Comparison of ENCODE assay signal across 8 cellular contexts in genomic region chr12:3753549-3754284, GRCh38. TPM values are rescaled to one million over a fixed set of nuclear protein-coding genes. Genes with fewer than 3 reads are reported as not detected.
DNase-seq lines count a peak whose midpoint lies in the region; ATAC-seq and TF ChIP-seq lines count a peak whose summit lies in the region.

No MANE protein-coding gene starts in this region.

- H3K4me1 ChIP-seq in esophagus (ENCODE audit: control insufficient read depth in 2 of 2, insufficient read depth in 2 of 2, low read length in 1 of 2) (peaks cover 0 to 1% of the 10 kb centered on the region in 2 donors), prostate gland (replicated peaks) (peaks cover 10% of the 10 kb centered on the region)

- TF ChIP-seq CTCF in prostate gland (IDR thresholded peaks at IDR 0.05) = no peak

- peak; percentile 19 for ATAC-seq in GM21723 (IDR thresholded peaks at IDR 0.05; ENCODE audit: unreplicated experiment)
- ATAC-seq in GM19463 (IDR thresholded peaks at IDR 0.05; ENCODE audit: unreplicated experiment) = no peak
- no peak for ATAC-seq in HG03139 (IDR thresholded peaks at IDR 0.05; ENCODE audit: unreplicated experiment)

- H3K9me3 ChIP-seq in esophagus (ENCODE audit: control insufficient read depth in 2 of 2, insufficient read depth in 1 of 2, low read depth in 1 of 2, low read length in 1 of 2) = no peaks in the 10 kb centered on the region
- H3K9me3 ChIP-seq in prostate gland = no peaks in the 10 kb centered on the region

- TF ChIP-seq POLR2A in prostate gland (IDR thresholded peaks at IDR 0.05) = no peak

- H3K4me3 ChIP-seq in esophagus (ENCODE audit: low read depth in 1 of 2, low read length in 2 of 2) (no peak overlapping the region), prostate gland (no peak overlapping the region)

- DNase-seq in NOMO-1 treated with dmso at 0.1 percent for 144 hours (lab: John Stamatoyannopoulos, UW; ENCODE audit: unreplicated experiment) (peak; percentile 74), prostate gland (ENCODE audit: low spot score) (no peak), NCI-H446 (lab: John Stamatoyannopoulos, UW) (no peak)
- DNase-seq in stimulated activated CD4-positive, alpha-beta T cell treated with anti-CD3 and anti-CD28 coated beads, Interleukin-4, amount 100 ng/mL, for 4 hours = no peak

- WGBS in esophagus, 2 donors = 65 to 75% methylated on average over 9 of the region's 9 CpGs
- WGBS in prostate gland = 66% methylated on average over 9 of the region's 9 CpGs

- H3K27ac ChIP-seq in esophagus (ENCODE audit: low read depth in 2 of 2, low read length in 1 of 2) (peak overlapping the region; percentile 50 to 80), prostate gland (peak overlapping the region; percentile 89 to 96)

- intact Hi-C loops in prostate gland (cut with DNase I) = no loop called here

- no peaks in the 10 kb centered on the region for H3K36me3 ChIP-seq in esophagus (ENCODE audit: control insufficient read depth in 2 of 2, insufficient read depth in 2 of 2, low read length in 1 of 2)
- H3K36me3 ChIP-seq in prostate gland = no peaks in the 10 kb centered on the region

- H3K27me3 ChIP-seq in esophagus (ENCODE audit: control insufficient read depth in 1 of 2, insufficient read depth in 2 of 2, low read length in 2 of 2) (no peaks in the 10 kb centered on the region), prostate gland (replicated peaks; ENCODE audit: insufficient read depth) (no peaks in the 10 kb centered on the region)

RNA-seq across cellular contexts. Expression of gene CRACR2A, which starts 0.8 kb away (rescaled TPM):
- under 1 TPM; 0.38 to 0.57 TPM for polyA plus RNA-seq in esophagus
- total RNA-seq in prostate gland = 10 to 100 TPM; 21.6 to 39.1 TPM
